ENCODE assay signal across 37 cellular contexts in the genomic region with DNA sequence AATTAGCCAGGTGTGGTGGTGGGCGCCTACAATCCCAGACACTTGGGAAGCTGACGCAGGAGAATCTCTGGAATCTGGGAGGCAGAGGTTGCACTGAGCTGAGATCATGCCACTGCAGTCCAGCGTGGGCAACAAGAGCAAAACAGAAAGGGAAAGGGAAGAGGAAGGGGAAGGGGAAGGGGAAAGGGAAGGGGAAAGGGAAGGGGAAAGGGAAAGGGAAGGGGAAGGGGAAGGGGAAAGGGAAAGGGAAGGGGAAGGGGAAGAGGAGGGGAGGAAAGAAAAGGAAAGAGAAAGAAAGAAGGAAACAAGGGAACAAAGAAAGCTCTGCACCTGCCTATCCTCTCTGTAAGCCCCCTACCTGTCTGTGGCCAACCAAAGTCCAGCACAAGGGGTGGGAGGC. TPM values are rescaled to one million over a fixed set of nuclear protein-coding genes. Genes with fewer than 3 reads are reported as not detected.
A peak's percentile ranks its signal among the peaks of the same experiment; 100 is the strongest.
DNase-seq lines count a peak whose midpoint lies in the region; ATAC-seq, FAIRE-seq and TF ChIP-seq lines count a peak whose summit lies in the region.
"Had no signal": no experiment of that assay in that cellular context is flagged by ENCODE, and none has a peak within 500 bp of the region (broad histone marks: within the 10 kb centered on the region; RNA-seq: fewer than 3 reads in every experiment).

No MANE protein-coding gene starts in this region.

- H3K9ac ChIP-seq in HepG2 (ENCODE audit: insufficient read depth, low read depth, low read length): no peak overlapping the region
- H3K9ac ChIP-seq: BLaER1; BLaER1 treated with 17β-estradiol and CSF1 and Interleukin-3, amounts not matched to agents 10 nM and 100 nM had no signal

- TF ChIP-seq POLR2A in HepG2 (IDR thresholded peaks at IDR 0.05; ENCODE audit: insufficient read depth in 1 of 2, low read depth in 2 of 2, low read length in 2 of 2) (no peak), right lobe of liver (IDR thresholded peaks at IDR 0.05) (no peak)

- H4K20me1 ChIP-seq in HepG2 (ENCODE audit: insufficient read depth, low read length): no peaks in the 10 kb centered on the region
- H4K20me1 ChIP-seq: BLaER1 had no signal

- peaks cover 3% of the 10 kb centered on the region for H3K4me1 Mint-ChIP-seq in endothelial cell (ENCODE audit: unreplicated experiment)
- peaks cover 5% of the 10 kb centered on the region for H3K4me1 Mint-ChIP-seq in T-helper 17 cell
- H3K4me1 Mint-ChIP-seq: B cell, CD14-positive monocyte had no signal

- peaks cover 7% of the 10 kb centered on the region for H3K27me3 Mint-ChIP-seq in endothelial cell (ENCODE audit: unreplicated experiment)
- H3K27me3 Mint-ChIP-seq in T-helper 17 cell: no peaks in the 10 kb centered on the region
- H3K27me3 Mint-ChIP-seq: B cell; CD4-positive, alpha-beta memory T cell; CD4-positive, alpha-beta T cell; CD4-positive, CD25-positive, alpha-beta regulatory T cell; CD8-positive, alpha-beta memory T cell had no signal

- WGBS in HepG2 (ENCODE audit: low lambda C conversion rate): 54% methylated on average over 3 of the region's 3 CpGs
- 72% methylated on average over 3 of the region's 3 CpGs for WGBS in right lobe of liver (ENCODE audit: insufficient coverage, low coverage, low lambda C conversion rate, missing lambda C conversion rate)

- TF ChIP-seq EP300 in HepG2 (IDR thresholded peaks at IDR 0.05; ENCODE audit: low read depth in 2 of 2, low read length in 2 of 2): no peak
- TF ChIP-seq EP300 in HepG2 (CRISPR knock-in tag; IDR thresholded peaks at IDR 0.05; ENCODE audit: borderline replicate concordance): no peak

- no peak overlapping the region for H3K4me2 ChIP-seq in HepG2 (ENCODE audit: low read depth, low read length)
- H3K4me2 ChIP-seq: A549; BLaER1; BLaER1 treated with 17β-estradiol and CSF1 and Interleukin-3, amounts not matched to agents 10 nM and 100 nM had no signal

- H3K79me2 ChIP-seq in HepG2 (ENCODE audit: insufficient read depth, low read length): no peaks in the 10 kb centered on the region

- no peak overlapping the region for H2AFZ ChIP-seq in HepG2 (ENCODE audit: low read length)

- H3K27ac ChIP-seq in HepG2 (ENCODE audit: extremely low read length, insufficient read depth, low read length) (no peak overlapping the region), right lobe of liver (no peak overlapping the region), HEK293 (ENCODE audit: extremely low read depth, low read depth, low read length) (no peak overlapping the region), RWPE1 (peak overlapping the region; percentile 8; the same call in 1 of the 2 replicates)
- H3K27ac ChIP-seq: 22Rv1; A549; BLaER1; BLaER1 treated with 17β-estradiol and CSF1 and Interleukin-3, amounts not matched to agents 10 nM and 100 nM; C4-2B had no signal

- POLR2A ChIA-PET in HepG2 (lab: Yijun Ruan, JAX) (no interaction called here), HEK293 (lab: Yijun Ruan, JAX) (no interaction called here), RWPE1 (lab: Yijun Ruan, JAX; ENCODE audit: low non-redundant PET) (no interaction called here)

- no peak for TF ChIP-seq RAD21 in HepG2 (CRISPR knock-in tag; IDR thresholded peaks at IDR 0.05)

- no peaks in the 10 kb centered on the region for H3K36me3 Mint-ChIP-seq in endothelial cell (ENCODE audit: low read depth, unreplicated experiment)
- no peaks in the 10 kb centered on the region for H3K36me3 Mint-ChIP-seq in T-helper 17 cell (ENCODE audit: low read depth)
- H3K36me3 Mint-ChIP-seq: CD4-positive, alpha-beta memory T cell; CD4-positive, CD25-positive, alpha-beta regulatory T cell; CD8-positive, alpha-beta memory T cell; CD8-positive, alpha-beta T cell had no signal

- intact Hi-C loops in HepG2 (cut with micrococcal nuclease; ENCODE audit: unreplicated experiment) (no loop called here), right lobe of liver (cut with DNase I) (no loop called here)

- H3K9me3 Mint-ChIP-seq in endothelial cell (ENCODE audit: unreplicated experiment): no peaks in the 10 kb centered on the region
- H3K9me3 Mint-ChIP-seq: CD4-positive, alpha-beta T cell; CD8-positive, alpha-beta memory T cell; CD8-positive, alpha-beta T cell had no signal

- H3K36me3 ChIP-seq in HepG2 (replicated peaks in 1 of 2; ENCODE audit: control insufficient read depth in 1 of 2, insufficient read depth in 2 of 2, low read length in 2 of 2) (no peaks in the 10 kb centered on the region), right lobe of liver (no peaks in the 10 kb centered on the region), HEK293 (ENCODE audit: control insufficient read depth in 2 of 2, insufficient read depth in 1 of 2, low read length in 2 of 2) (no peaks in the 10 kb centered on the region)
- H3K36me3 ChIP-seq: BE2C; BLaER1; BLaER1 treated with 17β-estradiol and CSF1 and Interleukin-3, amounts not matched to agents 10 nM and 100 nM had no signal

- no peaks in the 10 kb centered on the region for H3K27me3 ChIP-seq in HepG2 (ENCODE audit: control insufficient read depth in 1 of 2, insufficient read depth in 2 of 2, low read length in 2 of 2)
- no peaks in the 10 kb centered on the region for H3K27me3 ChIP-seq in right lobe of liver
- H3K27me3 ChIP-seq: BE2C; BLaER1; BLaER1 treated with 17β-estradiol and CSF1 and Interleukin-3, amounts not matched to agents 10 nM and 100 nM had no signal

- DNase-seq in HepG2 (ENCODE audit: low spot score) (no peak), right lobe of liver (no peak), RWPE1 (ENCODE audit: low spot score) (no peak), endothelial cell (ENCODE audit: low spot score) (no peak), NCI-H82 (lab: John Stamatoyannopoulos, UW) (no peak), T-helper 17 cell (no peak)
- DNase-seq: 8988T; ACHN; AML-193; BE2C; C1 segment of cervical spinal cord; Caco-2; Calu3; CD4-positive, alpha-beta memory T cell; CD4-positive, alpha-beta T cell; CD4-positive, CD25-positive, alpha-beta regulatory T cell; CD8-positive, alpha-beta memory T cell; CD8-positive, alpha-beta T cell; COR-L47; DMS 273 treated with DMSO at 0.1 percent for 48 hours; DMS153; DMS53; DMS79; DMS79 treated with DMSO at 0.1 percent for 48 hours; DND-41; EL had no signal

- H3K9me3 ChIP-seq in HepG2 (ENCODE audit: low read length): no peaks in the 10 kb centered on the region
- H3K9me3 ChIP-seq in right lobe of liver: no peaks in the 10 kb centered on the region
- no peaks in the 10 kb centered on the region for H3K9me3 ChIP-seq in HEK293 (ENCODE audit: control insufficient read depth, insufficient read depth, low read depth, low read length)
- H3K9me3 ChIP-seq in T-helper 17 cell (ENCODE audit: control insufficient read depth, low read length, poor library complexity, severe bottlenecking): no peaks in the 10 kb centered on the region
- H3K9me3 ChIP-seq: A549, BE2C, BLaER1, Caco-2 had no signal

- CTCF ChIA-PET in HepG2 (lab: Yijun Ruan, JAX; ENCODE audit: low intra/inter-chr PET ratio, low total read pairs): no interaction called here
- CTCF ChIA-PET in HEK293 (lab: Yijun Ruan, JAX): no interaction called here
- CTCF ChIA-PET in RWPE1 (lab: Yijun Ruan, JAX): no interaction called here

- H3K4me3 Mint-ChIP-seq in endothelial cell (ENCODE audit: unreplicated experiment) (no peak overlapping the region), T-helper 17 cell (no peak overlapping the region)
- H3K4me3 Mint-ChIP-seq: B cell; CD14-positive monocyte; CD4-positive, alpha-beta memory T cell; CD4-positive, alpha-beta T cell; CD4-positive, CD25-positive, alpha-beta regulatory T cell; CD8-positive, alpha-beta memory T cell; CD8-positive, alpha-beta T cell had no signal

- FAIRE-seq in HepG2 (lab: Jason Lieb, UNC): no peak
- FAIRE-seq: A204.1, A549, D721Med had no signal

- no peak overlapping the region for H3K4me3 ChIP-seq in HepG2 (replicated peaks in 1 of 3; ENCODE audit: insufficient read depth in 1 of 3, low read depth in 2 of 3, low read length in 3 of 3)
- no peak overlapping the region for H3K4me3 ChIP-seq in right lobe of liver
- H3K4me3 ChIP-seq in HEK293 (ENCODE audit: low read depth, low read length): no peak overlapping the region
- H3K4me3 ChIP-seq: A549; BLaER1; BLaER1 treated with 17β-estradiol and CSF1 and Interleukin-3, amounts not matched to agents 10 nM and 100 nM had no signal

- no peaks in the 10 kb centered on the region for H3K4me1 ChIP-seq in HepG2 (ENCODE audit: insufficient read depth, low read length)
- no peaks in the 10 kb centered on the region for H3K4me1 ChIP-seq in right lobe of liver
- H3K4me1 ChIP-seq in HEK293 (ENCODE audit: control insufficient read depth, insufficient read depth, low read length): no peaks in the 10 kb centered on the region
- H3K4me1 ChIP-seq: A549, BE2C, Caco-2 had no signal

- no peak for ATAC-seq in HepG2
- no peak for ATAC-seq in right lobe of liver
- ATAC-seq in HG03457 (IDR thresholded peaks at IDR 0.05; ENCODE audit: unreplicated experiment): no peak
- ATAC-seq in T-helper 17 cell: no peak
- ATAC-seq: A549; CD8-positive, alpha-beta T cell had no signal

- in situ Hi-C loops in HepG2 (cut with HindIII; ENCODE audit: extremely low pct_ligation_motif_present, low pct_unique_long_range_greater_than_20kb): no loop called here

- H3K27ac Mint-ChIP-seq in endothelial cell (ENCODE audit: unreplicated experiment) (peak overlapping the region; percentile 24), T-helper 17 cell (no peak overlapping the region)
- H3K27ac Mint-ChIP-seq: B cell; CD4-positive, alpha-beta T cell; CD8-positive, alpha-beta T cell had no signal

- TF ChIP-seq CTCF in HepG2 (CRISPR knock-in tag; IDR thresholded peaks at IDR 0.05) (no peak), right lobe of liver (IDR thresholded peaks at IDR 0.05) (no peak), HEK293 (tag by site-specific recombination; IDR thresholded peaks at IDR 0.05) (no peak), RWPE1 (conservative IDR thresholded peaks at IDR 0.05; ENCODE audit: low read depth) (no peak), endothelial cell (IDR thresholded peaks at IDR 0.05; ENCODE audit: unreplicated experiment) (no peak)

- BruUV-seq in HepG2 (replicated peaks; lab: Mats Ljungman, UMichigan): no TSS peak

RNA-seq across cellular contexts. Expression of a gene that starts 35.2 kb away (rescaled TPM):
- total RNA-seq in HepG2 (2016; rRNA removed; fragmentation: Illumina TruSeq; extraction: Trizol) (0.62 and 1.1 TPM in 2 replicates), right lobe of liver (1 to 10 TPM in 2 of 6 experiments, under 1 TPM in 4; 0.56 to 3.5 (median 0.74) TPM), endothelial cell (ENCODE audit: unreplicated experiment) (1.8 TPM), T-helper 17 cell (1 to 10 TPM; 2.4 to 3.1 TPM)
- total RNA-seq in HepG2 (2016; cell fraction: cytosol; rRNA removed; fragmentation: Illumina TruSeq; extraction: Trizol; ENCODE audit: low read depth): 1.9 TPM in 1 of 2 replicates, not detected in the other
- total RNA-seq in HepG2 (2016; cell fraction: insoluble cytoplasmic fraction; rRNA removed; fragmentation: Illumina TruSeq; extraction: Trizol): 0.22 and 0.56 TPM in 2 replicates
- total RNA-seq in HepG2 (2016; cell fraction: membrane; rRNA removed; fragmentation: Illumina TruSeq; extraction: Trizol): 0.83 and 1.1 TPM in 2 replicates
- 0.43 and 0.44 TPM in 2 replicates for total RNA-seq in HepG2 (2016; cell fraction: nucleus; rRNA removed; fragmentation: Illumina TruSeq; extraction: Trizol)
- 0.46 and 0.48 TPM in 2 replicates for polyA plus RNA-seq in HepG2 (2011; rRNA removed)
- 0.33 and 0.60 TPM in 2 replicates for polyA plus RNA-seq in HepG2 (2011; cell fraction: cytosol; rRNA removed)
- polyA plus RNA-seq in HepG2 (2011; cell fraction: nucleus; rRNA removed): 0.69 and 0.85 TPM in 2 replicates
- 0.20 and 0.35 TPM in 2 replicates for polyA plus RNA-seq in HepG2 (2012)
- polyA plus RNA-seq in HepG2 (2016; cell fraction: cytosol; fragmentation: Illumina TruSeq; extraction: Trizol; ENCODE audit: low read depth): 0.21 and 0.32 TPM in 2 replicates
- 0.46 and 0.47 TPM in 2 replicates for polyA plus RNA-seq in HepG2 (2016; cell fraction: insoluble cytoplasmic fraction; fragmentation: Illumina TruSeq; extraction: Trizol; ENCODE audit: low read depth)
- 0.26 and 0.55 TPM in 2 replicates for polyA plus RNA-seq in HepG2 (2016; cell fraction: membrane; fragmentation: Illumina TruSeq; extraction: Trizol; ENCODE audit: low read depth)
- polyA plus RNA-seq in HepG2 (2016; cell fraction: nucleus; fragmentation: Illumina TruSeq; extraction: Trizol; ENCODE audit: insufficient read depth, low read depth): 0.53 and 0.70 TPM in 2 replicates
- polyA minus RNA-seq in HepG2 (2011; rRNA and poly(A)+ RNA removed; ENCODE audit: low replicate concordance): 0.62 and 1.6 TPM in 2 replicates
- polyA minus RNA-seq in HepG2 (2011; cell fraction: cytosol; rRNA and poly(A)+ RNA removed): not detected in 2 replicates
- polyA minus RNA-seq in HepG2 (2011; cell fraction: nucleus; rRNA and poly(A)+ RNA removed): 0.13 and 0.50 TPM in 2 replicates
